8 cellular contexts compared by ENCODE assay signal in the genomic region with DNA sequence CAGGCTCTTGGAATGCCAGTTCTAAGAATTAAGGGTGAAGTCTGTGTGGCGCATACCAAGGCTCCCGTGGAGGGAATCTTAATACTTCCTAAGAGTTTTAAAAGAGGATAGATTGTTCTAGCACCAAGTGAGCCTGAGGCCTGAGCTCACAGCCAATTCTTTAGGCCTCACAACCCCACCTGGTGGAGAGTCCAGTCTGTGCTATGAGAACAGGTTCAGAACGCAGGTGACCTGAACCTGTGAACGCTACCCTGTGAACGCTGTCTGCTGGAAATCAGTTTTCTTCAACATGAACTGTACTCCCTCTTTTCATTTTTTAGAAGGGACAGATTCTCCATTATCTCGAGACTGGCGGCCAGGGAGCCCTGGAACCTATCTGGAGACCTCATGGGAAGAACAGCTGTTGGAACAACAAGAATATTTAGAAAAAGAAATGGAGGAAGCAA. TPM values are rescaled to one million over a fixed set of nuclear protein-coding genes. Genes with fewer than 3 reads are reported as not detected.
DNase-seq lines count a peak whose midpoint lies in the region; ATAC-seq, FAIRE-seq and TF ChIP-seq lines count a peak whose summit lies in the region.

No MANE protein-coding gene starts in this region.

- no peak overlapping the region for H2BK120ac ChIP-seq in mesendoderm (ENCODE audit: low read depth, low read length)

- peaks cover 5% of the 10 kb centered on the region for H3K36me3 ChIP-seq in BE2C
- H3K36me3 ChIP-seq in mesendoderm (ENCODE audit: control insufficient read depth, insufficient read depth, low read length), result no peaks in the 10 kb centered on the region

- no peaks in the 10 kb centered on the region for H3K79me1 ChIP-seq in mesendoderm (ENCODE audit: low read length)

- no peak overlapping the region for H2BK15ac ChIP-seq in mesendoderm (replicated peaks; ENCODE audit: low read depth)

- no CpG with 5 or more reads among the region's 7 CpGs for WGBS in mesendoderm (ENCODE audit: extremely low coverage, insufficient coverage, low lambda C conversion rate)

- H3K18ac ChIP-seq in mesendoderm (ENCODE audit: low read length), result no peak overlapping the region

- H3K4me3 ChIP-seq in BE2C (ENCODE audit: low read depth, low read length) (no peak overlapping the region), NB4 (ENCODE audit: low read depth, low read length) (no peak overlapping the region), mesendoderm (ENCODE audit: low read length) (no peak overlapping the region)

- no peaks in the 10 kb centered on the region for H3K79me2 ChIP-seq in mesendoderm (ENCODE audit: control insufficient read depth, insufficient read depth, low read length)

- no peaks in the 10 kb centered on the region for H3K9me3 ChIP-seq in BE2C

- H3K4me1 ChIP-seq in BE2C (peaks cover 11% of the 10 kb centered on the region), mesendoderm (ENCODE audit: control insufficient read depth, low read depth, low read length) (peaks cover 3% of the 10 kb centered on the region)

- DNase-seq in BE2C, result peak; percentile 66
- peak; percentile 33 for DNase-seq in GM19239 (ENCODE audit: insufficient read length, low spot score)
- peak; percentile 44 for DNase-seq in NB4 (ENCODE audit: low read depth)
- DNase-seq in activated CD4-positive, alpha-beta T cell treated with anti-CD3 and anti-CD28 coated beads, Interleukin-2, amount 50 U/mL, for 1 hour, result peak; percentile 53
- DNase-seq in ecto neural progenitor cell (ENCODE audit: low spot score), result peak; percentile 69
- DNase-seq in mesendoderm, result peak; percentile 91
- peak; percentile 22 for DNase-seq in stimulated activated CD8-positive, alpha-beta memory T cell treated with anti-CD3 and anti-CD28 coated beads, Interleukin-7, amount 100 ng/mL, for 24 hours (ENCODE audit: low read depth)

- TF ChIP-seq CTCF in BE2C (IDR thresholded peaks at IDR 0.05; ENCODE audit: low read depth, low read length), result peak; percentile 82
- peak; percentile 60 for TF ChIP-seq CTCF in NB4 (IDR thresholded peaks at IDR 0.05; ENCODE audit: low read depth, low read length)

- ATAC-seq in GM18909 (IDR thresholded peaks at IDR 0.05; ENCODE audit: poor library complexity, unreplicated experiment), result no peak

- H4K5ac ChIP-seq in mesendoderm (ENCODE audit: low read length), result no peak overlapping the region

- no peak overlapping the region for H3K27ac ChIP-seq in mesendoderm (ENCODE audit: low read depth, low read length)

- no peak overlapping the region for H3K4ac ChIP-seq in mesendoderm (ENCODE audit: low read depth, low read length)

- no peak overlapping the region for H2AK5ac ChIP-seq in mesendoderm (ENCODE audit: low read length)

- no peak overlapping the region for H3K4me2 ChIP-seq in mesendoderm (ENCODE audit: low read length)

- H3K27me3 ChIP-seq in BE2C, result no peaks in the 10 kb centered on the region
- no peaks in the 10 kb centered on the region for H3K27me3 ChIP-seq in mesendoderm (ENCODE audit: insufficient read depth, low read length, poor library complexity)

- no peak overlapping the region for H3K23ac ChIP-seq in mesendoderm (ENCODE audit: low read length)

- no peak overlapping the region for H3K9ac ChIP-seq in mesendoderm (ENCODE audit: low read length)

- no peak overlapping the region for H4K8ac ChIP-seq in mesendoderm (ENCODE audit: low read depth, low read length)

- FAIRE-seq in GM19239 (lab: Jason Lieb, UNC), result no peak

- H2BK5ac ChIP-seq in mesendoderm (ENCODE audit: low read length), result no peak overlapping the region

- no peak for TF ChIP-seq POLR2A in NB4 (IDR thresholded peaks at IDR 0.05; ENCODE audit: extremely low read depth, insufficient read length)

- no peak overlapping the region for H3K56ac ChIP-seq in mesendoderm (ENCODE audit: low read length)

RNA-seq across cellular contexts. Expression of a gene that starts 43.2 kb away (rescaled TPM):
- polyA plus RNA-seq in BE2C (2012; ENCODE audit: insufficient read depth, insufficient read length, low read depth), result 57.2 TPM
- 48.7 TPM for polyA plus RNA-seq in mesendoderm (2013, experiment 1 of 2)
- 50.1 TPM for polyA plus RNA-seq in mesendoderm (2013, experiment 2 of 2)

RNA-seq across cellular contexts. Expression of a gene that starts 44.9 kb away (rescaled TPM):
- 10.6 TPM for polyA plus RNA-seq in BE2C (2012; ENCODE audit: insufficient read depth, insufficient read length, low read depth)
- 3.7 TPM for polyA plus RNA-seq in mesendoderm (2013, experiment 1 of 2)
- polyA plus RNA-seq in mesendoderm (2013, experiment 2 of 2), result 3.9 TPM

Comparison
In these comparisons a context has a peak if more than half of its experiments do, and no peak if none do; other contexts are left out.
1. DNase-seq: peak in every context shown above with its lines; median percentile 91 in mesendoderm; 69 in ecto neural progenitor cell; 66 in BE2C; 53 in activated CD4-positive, alpha-beta T cell treated with anti-CD3 and anti-CD28 coated beads, Interleukin-2, amount 50 U/mL, for 1 hour; 44 in NB4; 33 in GM19239; 22 in stimulated activated CD8-positive, alpha-beta memory T cell treated with anti-CD3 and anti-CD28 coated beads, Interleukin-7, amount 100 ng/mL, for 24 hours.